Comparison of ENCODE assay signal across 14 cellular contexts in genomic region chr15:90680371-90680935, GRCh38. TPM values are rescaled to one million over a fixed set of nuclear protein-coding genes. Genes with fewer than 3 reads are reported as not detected.
DNase-seq lines count a peak whose midpoint lies in the region; ATAC-seq, FAIRE-seq and TF ChIP-seq lines count a peak whose summit lies in the region.
"Had no signal": no experiment of that assay in that cellular context is flagged by ENCODE, and none has a peak within 500 bp of the region (broad histone marks: within the 10 kb centered on the region; RNA-seq: fewer than 3 reads in every experiment).

No MANE protein-coding gene starts in this region.

- no peak for DNase-seq in activated naive CD4-positive, alpha-beta T cell treated with anti-CD3 and anti-CD28 coated beads, Interleukin-2, amount 10 ng/mL, durations not matched to agents 7 days and 5 days
- DNase-seq in astrocyte of the cerebellum (ENCODE audit: low read depth) (peak; percentile 93), right cardiac atrium (no peak), urothelium cell line (ENCODE audit: low spot score) (peak; percentile 70), HAP-1 (ENCODE audit: low spot score in 2 of 2) (no peak)
- no peak for DNase-seq in effector CD4-positive, alpha-beta T cell
- DNase-seq: CD8-positive, alpha-beta T cell; effector CD8-positive, alpha-beta T cell; natural killer cell; NCI-H446 had no signal

- ATAC-seq in right cardiac atrium (peak; percentile 33 to 77), GM21737 (IDR thresholded peaks at IDR 0.05; ENCODE audit: unreplicated experiment) (no peak)
- ATAC-seq: activated CD4-positive, CD25-positive, alpha-beta regulatory T cell treated with anti-CD3 and anti-CD28 coated beads, Interleukin-2, amount 50 U/mL, for 24 hours; CD8-positive, alpha-beta T cell; natural killer cell had no signal

- H3K36me3 ChIP-seq in HAP-1 (replicated peaks) = no peaks in the 10 kb centered on the region

- H3K36me3 Mint-ChIP-seq in activated naive CD4-positive, alpha-beta T cell treated with anti-CD3 and anti-CD28 coated beads, Interleukin-2, amount 50 U/mL, for 24 hours = no peaks in the 10 kb centered on the region
- H3K36me3 Mint-ChIP-seq in activated naive CD4-positive, alpha-beta T cell treated with anti-CD3 and anti-CD28 coated beads, Interleukin-2, amount 10 ng/mL, durations not matched to agents 7 days and 5 days = peaks cover 10% of the 10 kb centered on the region
- H3K36me3 Mint-ChIP-seq: CD8-positive, alpha-beta T cell; natural killer cell had no signal

- intact Hi-C loops in right cardiac atrium (cut with DNase I) = no loop called here

- H3K27me3 Mint-ChIP-seq in activated naive CD4-positive, alpha-beta T cell treated with anti-CD3 and anti-CD28 coated beads, Interleukin-2, amount 50 U/mL, for 24 hours = no peaks in the 10 kb centered on the region
- peaks cover 15% of the 10 kb centered on the region for H3K27me3 Mint-ChIP-seq in activated naive CD4-positive, alpha-beta T cell treated with anti-CD3 and anti-CD28 coated beads, Interleukin-2, amount 10 ng/mL, durations not matched to agents 7 days and 5 days
- H3K27me3 Mint-ChIP-seq: stimulated activated naive CD8-positive, alpha-beta T cell treated with anti-CD3 and anti-CD28 coated beads, Interleukin-15, Interleukin-2, amounts not matched to agents 100 ng/mL and 50 ng/mL, for 24 hours had no signal

- no peaks in the 10 kb centered on the region for H3K9me3 ChIP-seq in right cardiac atrium (ENCODE audit: control insufficient read depth, low read length)
- H3K9me3 ChIP-seq in HAP-1 = no peaks in the 10 kb centered on the region

- H3K4me3 Mint-ChIP-seq in activated naive CD4-positive, alpha-beta T cell treated with anti-CD3 and anti-CD28 coated beads, Interleukin-2, amount 50 U/mL, for 24 hours = peak overlapping the region; percentile 3
- H3K4me3 Mint-ChIP-seq in activated naive CD4-positive, alpha-beta T cell treated with anti-CD3 and anti-CD28 coated beads, Interleukin-2, amount 10 ng/mL, durations not matched to agents 7 days and 5 days = no peak overlapping the region
- H3K4me3 Mint-ChIP-seq: CD8-positive, alpha-beta T cell; natural killer cell; stimulated activated naive CD8-positive, alpha-beta T cell treated with anti-CD3 and anti-CD28 coated beads, Interleukin-15, Interleukin-2, amounts not matched to agents 100 ng/mL and 50 ng/mL, for 24 hours had no signal

- CTCF ChIA-PET in activated naive CD4-positive, alpha-beta T cell treated with anti-CD3 and anti-CD28 coated beads, Interleukin-2, amount 10 ng/mL, durations not matched to agents 7 days and 5 days (lab: Charles Lee) = no interaction called here

- H3K4me1 ChIP-seq in right cardiac atrium (ENCODE audit: control insufficient read depth, insufficient read depth, low read length) (peaks cover 5% of the 10 kb centered on the region), HAP-1 (no peaks in the 10 kb centered on the region)

- H3K4me3 ChIP-seq in astrocyte of the cerebellum (ENCODE audit: low read depth, low read length) (no peak overlapping the region), right cardiac atrium (ENCODE audit: low read length) (no peak overlapping the region), HAP-1 (no peak overlapping the region)

- no peaks in the 10 kb centered on the region for H3K27me3 ChIP-seq in right cardiac atrium (ENCODE audit: control insufficient read depth, insufficient read depth)
- no peaks in the 10 kb centered on the region for H3K27me3 ChIP-seq in HAP-1 (ENCODE audit: low read depth)

- in situ Hi-C loops in astrocyte of the cerebellum (cut with HindIII; ENCODE audit: low sequenced_read_pairs) = no loop called here
- in situ Hi-C loops in HAP-1 (cut with MboI; ENCODE audit: low sequenced_read_pairs) = no loop called here

- H3K27ac ChIP-seq in right cardiac atrium (ENCODE audit: low read length) = peak overlapping the region; percentile 56

- H3K9me3 Mint-ChIP-seq in activated naive CD4-positive, alpha-beta T cell treated with anti-CD3 and anti-CD28 coated beads, Interleukin-2, amount 50 U/mL, for 24 hours = no peaks in the 10 kb centered on the region
- H3K9me3 Mint-ChIP-seq in activated naive CD4-positive, alpha-beta T cell treated with anti-CD3 and anti-CD28 coated beads, Interleukin-2, amount 10 ng/mL, durations not matched to agents 7 days and 5 days = peaks cover 2% of the 10 kb centered on the region
- H3K9me3 Mint-ChIP-seq: CD8-positive, alpha-beta T cell; natural killer cell; stimulated activated naive CD8-positive, alpha-beta T cell treated with anti-CD3 and anti-CD28 coated beads, Interleukin-15, Interleukin-2, amounts not matched to agents 100 ng/mL and 50 ng/mL, for 24 hours had no signal

- 58% methylated on average over 6 of the region's 6 CpGs for WGBS in right cardiac atrium

- FAIRE-seq in urothelium cell line (lab: Jason Lieb, UNC) = no peak

- TF ChIP-seq CTCF in astrocyte of the cerebellum (IDR thresholded peaks at IDR 0.05; ENCODE audit: low read depth, low read length, missing control alignments) = no peak

- H3K4me1 Mint-ChIP-seq in activated naive CD4-positive, alpha-beta T cell treated with anti-CD3 and anti-CD28 coated beads, Interleukin-2, amount 50 U/mL, for 24 hours = peaks cover 44% of the 10 kb centered on the region
- peaks cover 53% of the 10 kb centered on the region for H3K4me1 Mint-ChIP-seq in activated naive CD4-positive, alpha-beta T cell treated with anti-CD3 and anti-CD28 coated beads, Interleukin-2, amount 10 ng/mL, durations not matched to agents 7 days and 5 days

- H3K27ac Mint-ChIP-seq in activated naive CD4-positive, alpha-beta T cell treated with anti-CD3 and anti-CD28 coated beads, Interleukin-2, amount 50 U/mL, for 24 hours = peak overlapping the region; percentile 17
- no peak overlapping the region for H3K27ac Mint-ChIP-seq in activated naive CD4-positive, alpha-beta T cell treated with anti-CD3 and anti-CD28 coated beads, Interleukin-2, amount 10 ng/mL, durations not matched to agents 7 days and 5 days
- H3K27ac Mint-ChIP-seq: CD8-positive, alpha-beta T cell; natural killer cell; stimulated activated naive CD8-positive, alpha-beta T cell treated with anti-CD3 and anti-CD28 coated beads, Interleukin-15, Interleukin-2, amounts not matched to agents 100 ng/mL and 50 ng/mL, for 24 hours had no signal

RNA-seq across cellular contexts. Expression of gene BLM, which starts 36.7 kb away (rescaled TPM):
- total RNA-seq in right cardiac atrium = 10 to 100 TPM in 3 of 4 donors, 1 to 10 TPM in 1; 8.1 to 45.3 (median 29.0) TPM
- 17.3 TPM for polyA plus RNA-seq in right cardiac atrium

Comparison
In these comparisons a context has a peak if more than half of its experiments do, and no peak if none do; other contexts are left out.
1. DNase-seq: peak in astrocyte of the cerebellum (single experiment) and urothelium cell line (single experiment); none in activated naive CD4-positive, alpha-beta T cell treated with anti-CD3 and anti-CD28 coated beads, Interleukin-2, amount 10 ng/mL, durations not matched to agents 7 days and 5 days (single experiment), right cardiac atrium (0 of 3), HAP-1 (0 of 2) and effector CD4-positive, alpha-beta T cell (single experiment).